Comparison of ENCODE assay signal across 1 cellular context in the genomic region with DNA sequence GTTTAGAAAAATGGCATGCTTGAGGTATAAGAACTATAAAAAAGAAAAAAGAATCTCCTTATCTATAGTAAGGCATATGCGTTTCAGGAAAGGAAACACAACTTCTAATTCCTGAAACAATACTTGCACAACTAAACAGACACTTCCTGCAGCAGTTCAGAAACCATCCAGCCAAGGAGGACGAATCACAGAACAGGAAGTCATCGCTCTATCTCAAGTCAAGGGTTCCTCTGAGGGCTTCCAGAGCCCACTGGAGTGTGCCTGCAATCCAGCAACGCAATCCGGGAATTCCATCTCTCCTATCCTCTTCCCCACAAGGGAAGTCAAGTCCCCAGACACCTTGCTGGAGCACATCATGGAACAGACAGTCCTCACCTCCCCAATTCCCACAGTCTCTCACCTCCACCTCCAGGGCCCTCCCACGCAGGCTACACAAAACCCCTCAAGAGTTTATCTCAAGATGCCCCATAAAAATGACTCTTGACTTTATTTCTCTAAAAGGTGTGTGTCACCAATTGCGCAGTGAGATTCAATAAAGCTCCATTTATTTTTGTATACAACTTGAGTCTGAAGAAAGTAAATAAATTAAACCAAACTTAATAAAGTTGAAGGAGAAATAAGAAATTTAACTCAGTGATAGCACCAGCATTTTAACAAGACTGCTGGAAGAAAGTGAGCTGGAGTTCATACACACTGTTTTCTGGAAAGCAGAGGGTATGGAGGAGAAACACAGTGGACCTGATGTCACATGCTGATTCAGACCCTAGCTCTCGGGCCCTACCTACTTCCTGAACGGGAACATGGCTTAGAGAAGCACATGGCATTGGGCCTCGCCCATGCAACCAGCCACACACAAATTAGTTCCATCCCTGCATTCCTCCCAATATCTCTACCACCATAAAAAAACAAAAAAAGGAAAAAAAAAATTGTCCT.
TF ChIP-seq lines count a peak whose summit lies in the region.

No MANE protein-coding gene starts in this region.

TF ChIP-seq in SK-N-SH treated with all-trans-retinoic acid at 6 μM for 48 hours, 23 proteins besides CTCF, POLR2A, EP300 and RAD21 (continued from another document):
- TF ChIP-seq, protein P1, sequence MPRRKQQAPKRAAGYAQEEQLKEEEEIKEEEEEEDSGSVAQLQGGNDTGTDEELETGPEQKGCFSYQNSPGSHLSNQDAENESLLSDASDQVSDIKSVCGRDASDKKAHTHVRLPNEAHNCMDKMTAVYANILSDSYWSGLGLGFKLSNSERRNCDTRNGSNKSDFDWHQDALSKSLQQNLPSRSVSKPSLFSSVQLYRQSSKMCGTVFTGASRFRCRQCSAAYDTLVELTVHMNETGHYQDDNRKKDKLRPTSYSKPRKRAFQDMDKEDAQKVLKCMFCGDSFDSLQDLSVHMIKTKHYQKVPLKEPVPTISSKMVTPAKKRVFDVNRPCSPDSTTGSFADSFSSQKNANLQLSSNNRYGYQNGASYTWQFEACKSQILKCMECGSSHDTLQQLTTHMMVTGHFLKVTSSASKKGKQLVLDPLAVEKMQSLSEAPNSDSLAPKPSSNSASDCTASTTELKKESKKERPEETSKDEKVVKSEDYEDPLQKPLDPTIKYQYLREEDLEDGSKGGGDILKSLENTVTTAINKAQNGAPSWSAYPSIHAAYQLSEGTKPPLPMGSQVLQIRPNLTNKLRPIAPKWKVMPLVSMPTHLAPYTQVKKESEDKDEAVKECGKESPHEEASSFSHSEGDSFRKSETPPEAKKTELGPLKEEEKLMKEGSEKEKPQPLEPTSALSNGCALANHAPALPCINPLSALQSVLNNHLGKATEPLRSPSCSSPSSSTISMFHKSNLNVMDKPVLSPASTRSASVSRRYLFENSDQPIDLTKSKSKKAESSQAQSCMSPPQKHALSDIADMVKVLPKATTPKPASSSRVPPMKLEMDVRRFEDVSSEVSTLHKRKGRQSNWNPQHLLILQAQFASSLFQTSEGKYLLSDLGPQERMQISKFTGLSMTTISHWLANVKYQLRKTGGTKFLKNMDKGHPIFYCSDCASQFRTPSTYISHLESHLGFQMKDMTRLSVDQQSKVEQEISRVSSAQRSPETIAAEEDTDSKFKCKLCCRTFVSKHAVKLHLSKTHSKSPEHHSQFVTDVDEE (CRISPR knock-in tag; IDR thresholded peaks at IDR 0.05): no peak
- TF ChIP-seq ZFP30 (CRISPR knock-in tag; IDR thresholded peaks at IDR 0.05): no peak
- TF ChIP-seq TCF4 (CRISPR knock-in tag; IDR thresholded peaks at IDR 0.05; ENCODE audit: borderline replicate concordance): no peak
- TF ChIP-seq ZNF8 (CRISPR knock-in tag; IDR thresholded peaks at IDR 0.05): no peak
- TF ChIP-seq, protein P2, sequence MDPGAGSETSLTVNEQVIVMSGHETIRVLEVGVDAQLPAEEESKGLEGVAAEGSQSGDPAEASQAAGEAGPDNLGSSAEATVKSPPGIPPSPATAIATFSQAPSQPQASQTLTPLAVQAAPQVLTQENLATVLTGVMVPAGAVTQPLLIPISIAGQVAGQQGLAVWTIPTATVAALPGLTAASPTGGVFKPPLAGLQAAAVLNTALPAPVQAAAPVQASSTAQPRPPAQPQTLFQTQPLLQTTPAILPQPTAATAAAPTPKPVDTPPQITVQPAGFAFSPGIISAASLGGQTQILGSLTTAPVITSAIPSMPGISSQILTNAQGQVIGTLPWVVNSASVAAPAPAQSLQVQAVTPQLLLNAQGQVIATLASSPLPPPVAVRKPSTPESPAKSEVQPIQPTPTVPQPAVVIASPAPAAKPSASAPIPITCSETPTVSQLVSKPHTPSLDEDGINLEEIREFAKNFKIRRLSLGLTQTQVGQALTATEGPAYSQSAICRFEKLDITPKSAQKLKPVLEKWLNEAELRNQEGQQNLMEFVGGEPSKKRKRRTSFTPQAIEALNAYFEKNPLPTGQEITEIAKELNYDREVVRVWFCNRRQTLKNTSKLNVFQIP (CRISPR knock-in tag; IDR thresholded peaks at IDR 0.05; ENCODE audit: borderline replicate concordance, low read depth): no peak
- no peak for TF ChIP-seq GLIS3 (CRISPR knock-in tag; IDR thresholded peaks at IDR 0.05)
- no peak for TF ChIP-seq PPARA (CRISPR knock-in tag; IDR thresholded peaks at IDR 0.05; ENCODE audit: borderline replicate concordance)
- TF ChIP-seq TOX (CRISPR knock-in tag; IDR thresholded peaks at IDR 0.05; ENCODE audit: borderline replicate concordance): no peak
- TF ChIP-seq BACH2 (CRISPR knock-in tag; IDR thresholded peaks at IDR 0.05; ENCODE audit: borderline replicate concordance): no peak
